Comparison of ENCODE assay signal across 26 cellular contexts in the genomic region with DNA sequence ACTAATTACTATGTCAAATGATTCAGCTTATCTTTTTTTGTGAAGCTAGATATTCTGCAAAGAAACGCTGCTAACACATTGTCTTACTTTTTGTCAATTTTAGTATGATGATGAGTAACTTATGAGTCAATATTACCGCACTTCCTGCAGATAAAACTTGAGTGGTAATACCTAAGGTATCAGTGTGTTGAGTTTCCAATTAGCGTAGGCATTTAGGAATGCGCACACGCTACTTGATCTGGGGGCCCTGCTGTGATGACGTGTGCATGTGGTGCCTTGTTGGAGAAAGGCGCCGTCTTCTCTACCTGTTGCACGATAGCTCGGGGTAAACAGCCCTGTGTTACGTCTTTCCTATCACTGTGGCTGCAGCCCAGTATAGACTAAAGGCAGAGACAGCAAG.
DNase-seq lines count a peak whose midpoint lies in the region; ATAC-seq, FAIRE-seq and TF ChIP-seq lines count a peak whose summit lies in the region.
"Had no signal": no experiment of that assay in that cellular context is flagged by ENCODE, and none has a peak within 500 bp of the region (broad histone marks: within the 10 kb centered on the region; RNA-seq: fewer than 3 reads in every experiment).

No MANE protein-coding gene starts in this region.

- H3K79me2 ChIP-seq in PC-3 (ENCODE audit: low read length) (no peaks in the 10 kb centered on the region), K562 (ENCODE audit: control insufficient read depth, insufficient read depth, low read length) (no peaks in the 10 kb centered on the region)

- H3K27ac ChIP-seq in PC-3 (ENCODE audit: low read length) (no peak overlapping the region), K562 (ENCODE audit: extremely low read depth, low read depth, low read length) (no peak overlapping the region), kidney (ENCODE audit: low read depth in 2 of 2, low read length in 2 of 2) (no peak overlapping the region), tibial artery (no peak overlapping the region)
- H3K27ac ChIP-seq: cardiac muscle cell, sigmoid colon had no signal

- H3K4me2 ChIP-seq in PC-3 (ENCODE audit: low read length), result no peak overlapping the region
- no peak overlapping the region for H3K4me2 ChIP-seq in K562 (ENCODE audit: insufficient read depth, low read length)

- FAIRE-seq in K562 (lab: Jason Lieb, UNC) (no peak), kidney (lab: Jason Lieb, UNC) (no peak)
- FAIRE-seq: GM12891 had no signal

- TF ChIP-seq EP300 in K562 (IDR thresholded peaks at IDR 0.05; ENCODE audit: low read length), result no peak

- H3F3A ChIP-seq in PC-3 (ENCODE audit: low read length, unreplicated experiment), result no peaks in the 10 kb centered on the region

- TF ChIP-seq POLR2A in K562 (conservative IDR thresholded peaks at IDR 0.05), result no peak

- ATAC-seq in PC-3, result no peak
- no peak for ATAC-seq in K562
- ATAC-seq: CD8-positive, alpha-beta T cell; left ventricle myocardium superior; mucosa of descending colon; WTC11 had no signal

- under 1% methylated on average over 11 of the region's 11 CpGs for WGBS in K562 (ENCODE audit: insufficient coverage, low coverage, missing lambda C conversion rate)

- CTCF ChIA-PET in Calu3 (lab: Charles Lee) (no interaction called here), PC-3 (lab: Charles Lee) (no interaction called here), K562 (lab: Yijun Ruan, JAX; ENCODE audit: low intra/inter-chr PET ratio) (no interaction called here), HEK293T (lab: Yijun Ruan, JAX) (no interaction called here)

- H3K4me3 ChIP-seq in PC-3 (ENCODE audit: low read length), result no peak overlapping the region
- H3K4me3 ChIP-seq in K562, result no peak overlapping the region
- no peak overlapping the region for H3K4me3 ChIP-seq in kidney (ENCODE audit: low read length in 2 of 2)
- H3K4me3 ChIP-seq in tibial artery, result no peak overlapping the region
- H3K4me3 ChIP-seq: cardiac muscle cell, mucosa of descending colon, sigmoid colon had no signal

- H3K27me3 Mint-ChIP-seq in Calu3 (ENCODE audit: unreplicated experiment) (no peaks in the 10 kb centered on the region), chondrocyte (ENCODE audit: low read depth) (peaks cover 18% of the 10 kb centered on the region)
- H3K27me3 Mint-ChIP-seq: activated naive CD8-positive, alpha-beta T cell treated with anti-CD3 and anti-CD28 coated beads, Interleukin-2, amount 10 ng/mL, durations not matched to agents 7 days and 5 days had no signal

- H2AFZ ChIP-seq in PC-3 (ENCODE audit: low read length), result no peak overlapping the region
- no peak overlapping the region for H2AFZ ChIP-seq in K562 (ENCODE audit: low read depth, low read length)

- DNase-seq in Calu3, result peak; percentile 25
- peak; percentile 10 for DNase-seq in PC-3
- DNase-seq in K562 (ENCODE audit: extremely low read depth in 1 of 4, low spot score in 3 of 4), result no peak
- peak; percentile 7 for DNase-seq in kidney tubule cell (ENCODE audit: low spot score)
- no peak for DNase-seq in HEK293T (ENCODE audit: extremely low spot score)
- DNase-seq in kidney, result no peak
- no peak for DNase-seq in chondrocyte (ENCODE audit: low spot score)
- no peak for DNase-seq in tibial artery
- DNase-seq: activated CD8-positive, alpha-beta memory T cell treated with anti-CD3 and anti-CD28 coated beads, Interleukin-2, amount 50 U/mL, for 48 hours; activated effector memory CD4-positive, alpha-beta T cell treated with Interleukin-2 at 50 U/mL for 16 hours; activated naive CD8-positive, alpha-beta T cell treated with anti-CD3 and anti-CD28 coated beads, Interleukin-2, amount 10 ng/mL, durations not matched to agents 7 days and 5 days; CD8-positive, alpha-beta T cell; dermis blood vessel endothelial cell; left ventricle myocardium superior; mucosa of descending colon; NCI-H146; NCI-H2171; NCI-H524 treated with DMSO at 0.1 percent for 48 hours; nephron progenitor cell; sigmoid colon; stimulated activated CD8-positive, alpha-beta memory T cell treated with anti-CD3 and anti-CD28 coated beads, Interleukin-4, amount 100 ng/mL, for 48 hours; T-helper 9 cell had no signal

- intact Hi-C loops in Calu3 (cut with micrococcal nuclease; ENCODE audit: unreplicated experiment) (no loop called here), PC-3 (cut with micrococcal nuclease) (no loop called here), K562 (cut with micrococcal nuclease) (no loop called here), kidney (cut with DNase I) (no loop called here), tibial artery (cut with DNase I; ENCODE audit: low total_unique reads) (no loop called here)

- no peaks in the 10 kb centered on the region for H3K27me3 ChIP-seq in PC-3 (ENCODE audit: low read length)
- no peaks in the 10 kb centered on the region; a peak in 1 of 5 replicates for H3K27me3 ChIP-seq in K562 (ENCODE audit: control insufficient read depth in 2 of 2, insufficient read depth in 2 of 2, low read length in 2 of 2)
- H3K27me3 ChIP-seq in tibial artery, result no peaks in the 10 kb centered on the region
- H3K27me3 ChIP-seq: cardiac muscle cell had no signal

- H3K9ac ChIP-seq in PC-3 (ENCODE audit: low read length) (no peak overlapping the region), K562 (ENCODE audit: insufficient read depth in 1 of 2, low read depth in 2 of 2, low read length in 2 of 2) (no peak overlapping the region), kidney (ENCODE audit: low read length in 2 of 2) (no peak overlapping the region)

- H4K20me1 ChIP-seq in PC-3 (ENCODE audit: low read length) (no peaks in the 10 kb centered on the region), K562 (replicated peaks; ENCODE audit: control insufficient read depth, insufficient read depth, low read length) (no peaks in the 10 kb centered on the region)

- H3K36me3 Mint-ChIP-seq in Calu3 (ENCODE audit: insufficient read depth, unreplicated experiment) (no peaks in the 10 kb centered on the region), chondrocyte (ENCODE audit: low read depth) (no peaks in the 10 kb centered on the region)
- H3K36me3 Mint-ChIP-seq: activated naive CD8-positive, alpha-beta T cell treated with anti-CD3 and anti-CD28 coated beads, Interleukin-2, amount 10 ng/mL, durations not matched to agents 7 days and 5 days; CD8-positive, alpha-beta T cell; IgD-negative memory B cell; WTC11 had no signal

- no peaks in the 10 kb centered on the region for H3K9me1 ChIP-seq in K562 (ENCODE audit: control insufficient read depth, insufficient read depth, low read length)

- no peak for TF ChIP-seq RAD21 in K562 (CRISPR knock-in tag; conservative IDR thresholded peaks at IDR 0.05 in 1 of 2, IDR thresholded peaks at IDR 0.05 in 1 of 2)

- POLR2A ChIA-PET in PC-3 (lab: Charles Lee; ENCODE audit: unreplicated experiment), result no interaction called here
- POLR2A ChIA-PET in K562 (lab: Yijun Ruan, JAX), result no interaction called here
- POLR2A ChIA-PET in HEK293T (lab: Yijun Ruan, JAX), result interaction anchor here (0.6 to 1.4 kb wide), 2 partner anchors 10 to 14 kb away, joined by 3 to 4 read pairs; no protein-coding TSS in a partner anchor

- no peaks in the 10 kb centered on the region for H3K4me1 ChIP-seq in PC-3 (ENCODE audit: insufficient read depth, low read length)
- no peaks in the 10 kb centered on the region for H3K4me1 ChIP-seq in K562 (replicated peaks in 1 of 2; ENCODE audit: control insufficient read depth in 2 of 2, insufficient read depth in 2 of 2, low read length in 2 of 2)
- H3K4me1 ChIP-seq in kidney (ENCODE audit: control insufficient read depth in 1 of 2, insufficient read depth in 1 of 2, low read depth in 1 of 2, low read length in 2 of 2), result no peaks in the 10 kb centered on the region
- no peaks in the 10 kb centered on the region for H3K4me1 ChIP-seq in tibial artery
- H3K4me1 ChIP-seq: sigmoid colon had no signal

- H3K4me3 Mint-ChIP-seq in Calu3 (ENCODE audit: low read depth, unreplicated experiment) (no peak overlapping the region), chondrocyte (ENCODE audit: unreplicated experiment) (no peak overlapping the region)
- H3K4me3 Mint-ChIP-seq: activated naive CD8-positive, alpha-beta T cell treated with anti-CD3 and anti-CD28 coated beads, Interleukin-2, amount 10 ng/mL, durations not matched to agents 7 days and 5 days; CD8-positive, alpha-beta T cell; IgD-negative memory B cell; nephron progenitor cell; WTC11 had no signal

- no peaks in the 10 kb centered on the region for H3K9me2 ChIP-seq in PC-3 (replicated peaks; ENCODE audit: low read length)

- BruUV-seq in Calu3 (replicated peaks; lab: Mats Ljungman, UMichigan) (no TSS peak), PC-3 (replicated peaks; lab: Mats Ljungman, UMichigan) (no TSS peak), K562 (replicated peaks; lab: Mats Ljungman, UMichigan) (no TSS peak)

- H3K27ac Mint-ChIP-seq in Calu3 (ENCODE audit: unreplicated experiment), result peak overlapping the region; percentile 40
- H3K27ac Mint-ChIP-seq in chondrocyte (ENCODE audit: unreplicated experiment), result no peak overlapping the region
- H3K27ac Mint-ChIP-seq: activated naive CD8-positive, alpha-beta T cell treated with anti-CD3 and anti-CD28 coated beads, Interleukin-2, amount 10 ng/mL, durations not matched to agents 7 days and 5 days; CD8-positive, alpha-beta T cell; IgD-negative memory B cell; nephron progenitor cell; WTC11 had no signal

- in situ Hi-C loops in K562 (cut with MboI), result no loop called here

- H3K36me3 ChIP-seq in PC-3 (ENCODE audit: low read depth, low read length), result no peaks in the 10 kb centered on the region
- H3K36me3 ChIP-seq in K562 (ENCODE audit: control insufficient read depth, insufficient read depth, low read length), result no peaks in the 10 kb centered on the region
- no peaks in the 10 kb centered on the region for H3K36me3 ChIP-seq in kidney (ENCODE audit: control insufficient read depth in 1 of 2, insufficient read depth in 2 of 2, low read length in 2 of 2)
- H3K36me3 ChIP-seq in tibial artery, result no peaks in the 10 kb centered on the region
- H3K36me3 ChIP-seq: cardiac muscle cell, sigmoid colon had no signal

- TF ChIP-seq CTCF in Calu3 (IDR thresholded peaks at IDR 0.05; ENCODE audit: unreplicated experiment), result no peak
- no peak for TF ChIP-seq CTCF in PC-3 (conservative IDR thresholded peaks at IDR 0.05; ENCODE audit: low read depth, low read length)
- no peak for TF ChIP-seq CTCF in K562 (IDR thresholded peaks at IDR 0.05 in 2 of 3, conservative IDR thresholded peaks at IDR 0.05 in 1 of 3; ENCODE audit: insufficient read depth in 2 of 3, low read depth in 1 of 3, low read length in 3 of 3)
- no peak for TF ChIP-seq CTCF in kidney (IDR thresholded peaks at IDR 0.05; ENCODE audit: borderline replicate concordance, extremely low read depth, insufficient read depth)
- no peak for TF ChIP-seq CTCF in chondrocyte (IDR thresholded peaks at IDR 0.05)
- TF ChIP-seq CTCF in tibial artery (IDR thresholded peaks at IDR 0.05), result no peak

- H3K9me3 ChIP-seq in PC-3 (ENCODE audit: low read length), result no peaks in the 10 kb centered on the region
- H3K9me3 ChIP-seq in K562 (replicated peaks; ENCODE audit: control insufficient read depth, insufficient read depth, low read depth, low read length), result no peaks in the 10 kb centered on the region
- H3K9me3 ChIP-seq in kidney (ENCODE audit: control insufficient read depth in 1 of 2, low read length in 2 of 2), result no peaks in the 10 kb centered on the region
- H3K9me3 ChIP-seq in tibial artery, result no peaks in the 10 kb centered on the region
- H3K9me3 ChIP-seq: sigmoid colon had no signal

- H3K4me1 Mint-ChIP-seq in Calu3 (ENCODE audit: low read depth, unreplicated experiment), result peaks cover 7% of the 10 kb centered on the region
- peaks cover 4% of the 10 kb centered on the region for H3K4me1 Mint-ChIP-seq in chondrocyte (ENCODE audit: low read depth)
- H3K4me1 Mint-ChIP-seq: activated naive CD8-positive, alpha-beta T cell treated with anti-CD3 and anti-CD28 coated beads, Interleukin-2, amount 10 ng/mL, durations not matched to agents 7 days and 5 days; IgD-negative memory B cell had no signal

- peaks cover 9% of the 10 kb centered on the region for H3K9me3 Mint-ChIP-seq in Calu3 (ENCODE audit: low read depth, unreplicated experiment)
- no peaks in the 10 kb centered on the region for H3K9me3 Mint-ChIP-seq in chondrocyte (ENCODE audit: low read depth)
- H3K9me3 Mint-ChIP-seq: activated naive CD8-positive, alpha-beta T cell treated with anti-CD3 and anti-CD28 coated beads, Interleukin-2, amount 10 ng/mL, durations not matched to agents 7 days and 5 days; CD8-positive, alpha-beta T cell; nephron progenitor cell had no signal

Comparison
In these comparisons a context has a peak if more than half of its experiments do, and no peak if none do; other contexts are left out.
1. DNase-seq: peak in Calu3 (single experiment), PC-3 (single experiment) and kidney tubule cell (single experiment); none in K562 (0 of 4), HEK293T (single experiment), kidney (single experiment), chondrocyte (single experiment) and tibial artery (0 of 2).